Comparison of ENCODE assay signal across 9 cellular contexts in the genomic region with DNA sequence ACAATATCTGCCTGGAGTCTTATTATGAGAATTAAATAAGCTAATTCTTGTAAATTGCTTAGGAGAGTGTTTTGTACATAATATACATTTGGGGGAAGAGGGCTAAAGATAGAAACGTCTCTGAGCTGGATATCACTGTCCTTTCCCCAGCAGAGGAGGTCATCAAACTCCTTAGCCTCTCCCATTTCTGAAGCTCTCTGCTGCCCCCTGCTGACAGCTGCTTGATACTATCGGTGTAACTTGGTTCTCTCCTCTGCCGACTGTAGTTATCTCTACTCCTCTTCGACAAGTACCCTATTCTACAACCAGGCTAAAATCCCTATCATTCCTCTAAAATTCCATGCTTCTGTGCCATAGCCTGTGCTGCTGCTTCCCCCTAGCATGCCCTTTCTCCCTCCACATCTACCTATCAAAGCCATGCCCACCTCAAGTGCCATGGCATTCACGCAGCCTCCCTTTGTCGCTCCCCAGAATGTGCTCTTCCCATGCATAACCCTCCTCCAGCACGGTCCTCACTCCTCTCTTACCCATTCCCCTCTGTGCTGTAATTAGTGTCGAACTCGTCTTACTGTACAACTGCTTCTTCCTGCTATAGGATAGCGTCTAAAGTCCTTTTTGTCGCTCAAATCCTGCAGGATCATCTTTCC.
DNase-seq lines count a peak whose midpoint lies in the region; ATAC-seq lines count a peak whose summit lies in the region.
"Had no signal": no experiment of that assay in that cellular context is flagged by ENCODE, and none has a peak within 500 bp of the region (broad histone marks: within the 10 kb centered on the region; RNA-seq: fewer than 3 reads in every experiment).

No MANE protein-coding gene starts in this region.

- peak; percentile 91 for ATAC-seq in HG02840 (IDR thresholded peaks at IDR 0.05; ENCODE audit: low FRiP score, unreplicated experiment)

- H3K4me3 ChIP-seq in skeletal muscle cell (ENCODE audit: low read depth, low read length) = no peak overlapping the region
- H3K4me3 ChIP-seq: BLaER1 treated with 17β-estradiol and CSF1 and Interleukin-3, amounts not matched to agents 10 nM and 100 nM had no signal

- DNase-seq in NCI-H1436 (lab: John Stamatoyannopoulos, UW) = peak; percentile 77
- DNase-seq in NCI-H1436 treated with DMSO at 0.1 percent for 48 hours (lab: John Stamatoyannopoulos, UW) = no peak
- DNase-seq in NCI-H1105 treated with DMSO at 0.1 percent for 48 hours (lab: John Stamatoyannopoulos, UW) = peak; percentile 72
- peak; percentile 45 to 75 (median 56) for DNase-seq in T-helper 1 cell
- DNase-seq in amygdala (lab: John Stamatoyannopoulos, UW) = peak in 54 of 56 donors; percentile 4 to 88 (median 60)
- peak; percentile 62 for DNase-seq in hepatic stellate cell (ENCODE audit: low spot score)
- DNase-seq in skeletal muscle cell (ENCODE audit: low read depth) = peak; percentile 32
